17 cellular contexts compared by ENCODE assay signal in genomic region chr7:103821105-103821504, GRCh38.
DNase-seq lines count a peak whose midpoint lies in the region; ATAC-seq and TF ChIP-seq lines count a peak whose summit lies in the region.
"Had no signal": no experiment of that assay in that cellular context is flagged by ENCODE, and none has a peak within 500 bp of the region (broad histone marks: within the 10 kb centered on the region; RNA-seq: fewer than 3 reads in every experiment).

No MANE protein-coding gene starts in this region.

- H3K4me1 ChIP-seq in gastrocnemius medialis, result no peaks in the 10 kb centered on the region

- no peak for TF ChIP-seq CTCF in gastrocnemius medialis (IDR thresholded peaks at IDR 0.05 in 4 of 5, conservative IDR thresholded peaks at IDR 0.05 in 1 of 5)

- H3K27me3 ChIP-seq in gastrocnemius medialis, result no peaks in the 10 kb centered on the region

- H3K4me3 ChIP-seq in gastrocnemius medialis, result no peak overlapping the region
- H3K4me3 ChIP-seq: GM23248 had no signal

- ATAC-seq in SK-N-SH treated with all-trans-retinoic acid at 6 μM for 48 hours (no peak), gastrocnemius medialis (no peak), left lobe of liver (no peak)
- ATAC-seq: HCT116 had no signal

- no peaks in the 10 kb centered on the region for H3K36me3 ChIP-seq in gastrocnemius medialis

- no peak overlapping the region for H3K27ac ChIP-seq in gastrocnemius medialis
- H3K27ac ChIP-seq: GM23248, HL-60 had no signal

- peak; percentile 3 for DNase-seq in COR-L47 (lab: John Stamatoyannopoulos, UW)
- peak; percentile 61 for DNase-seq in G401 (ENCODE audit: low spot score)
- peak; percentile 85 to 96 for DNase-seq in NCI-H524 (lab: John Stamatoyannopoulos, UW)
- DNase-seq in gastrocnemius medialis, result no peak
- DNase-seq in left lobe of liver (ENCODE audit: low spot score), result no peak
- no peak for DNase-seq in NK-92 (lab: John Stamatoyannopoulos, UW; ENCODE audit: unreplicated experiment)
- DNase-seq: Calu3; CD4-positive, alpha-beta T cell; DMS79 treated with DMSO at 0.1 percent for 48 hours; GM23248; MV-4-11; NCI-H2029 treated with DMSO at 0.1 percent for 48 hours; NK-92 treated with Interleukin-12 subunit alpha and Interleukin-12 subunit beta, amount 100 ng/mL, for 24 hours; SW 1271 had no signal

- TF ChIP-seq POLR2A in gastrocnemius medialis (IDR thresholded peaks at IDR 0.05), result no peak

- intact Hi-C loops in gastrocnemius medialis (cut with DNase I; ENCODE audit: low total_unique reads), result no loop called here

- no peaks in the 10 kb centered on the region for H3K9me3 ChIP-seq in gastrocnemius medialis

- in situ Hi-C loops in G401 (cut with HindIII; ENCODE audit: low sequenced_read_pairs), result no loop called here
- in situ Hi-C loops in gastrocnemius medialis (cut with MboI; ENCODE audit: low sequenced_read_pairs in 4 of 4), result no loop called here

TF ChIP-seq in SK-N-SH treated with all-trans-retinoic acid at 6 μM for 48 hours, 23 proteins besides CTCF, POLR2A, EP300 and RAD21:
- TF ChIP-seq TCF4 (CRISPR knock-in tag; IDR thresholded peaks at IDR 0.05; ENCODE audit: borderline replicate concordance), result peak; percentile 15; the same call in 1 of the 2 replicates
- TF ChIP-seq ZFP3 (CRISPR knock-in tag; IDR thresholded peaks at IDR 0.05), result no peak

Comparison
In these comparisons a context has a peak if more than half of its experiments do, and no peak if none do; other contexts are left out.
1. DNase-seq: peak in COR-L47 (single experiment), G401 (single experiment) and NCI-H524 (2 of 2); none in gastrocnemius medialis (0 of 2), left lobe of liver (single experiment) and NK-92 (single experiment).